In genomic region chr21:44918107-44918470, GRCh38 we compare ENCODE assay signal across 19 cellular contexts. TPM values are rescaled to one million over a fixed set of nuclear protein-coding genes. Genes with fewer than 3 reads are reported as not detected.
DNase-seq lines count a peak whose midpoint lies in the region; ATAC-seq, FAIRE-seq and TF ChIP-seq lines count a peak whose summit lies in the region.
"Had no signal": no experiment of that assay in that cellular context is flagged by ENCODE, and none has a peak within 500 bp of the region (broad histone marks: within the 10 kb centered on the region; RNA-seq: fewer than 3 reads in every experiment).

No MANE protein-coding gene starts in this region.

- DNase-seq in left cardiac atrium (peak; percentile 16), right atrium auricular region (ENCODE audit: low spot score) (no peak), HepG2 (ENCODE audit: low spot score) (no peak), COLO668 (lab: John Stamatoyannopoulos, UW; ENCODE audit: unreplicated experiment) (no peak), D721Med (ENCODE audit: insufficient read length, low spot score) (no peak), NCI-H128 (lab: John Stamatoyannopoulos, UW; ENCODE audit: unreplicated experiment) (no peak)
- no peak for DNase-seq in activated CD4-positive, alpha-beta memory T cell treated with anti-CD3 and anti-CD28 coated beads, Interleukin-2, amount 10 ng/mL, durations not matched to agents 7 days and 5 days
- DNase-seq: activated CD4-positive, CD25-positive, alpha-beta regulatory T cell; activated effector memory CD4-positive, alpha-beta T cell treated with Interleukin-2 at 50 U/mL for 16 hours; AML-193; NCI-H2107; NCI-H774; stimulated activated CD4-positive, alpha-beta T cell treated with anti-CD3 and anti-CD28 coated beads, Interleukin-4, amount 100 ng/mL, for 1 hour; SW 1271 had no signal

- intact Hi-C loops in left cardiac atrium (cut with DNase I) (no loop called here), HepG2 (cut with micrococcal nuclease; ENCODE audit: unreplicated experiment) (loop anchor here (10.0 kb wide), 1 partner anchor 73 kb away; no protein-coding TSS in a partner anchor)

- no peaks in the 10 kb centered on the region for H3K79me2 ChIP-seq in HepG2 (ENCODE audit: insufficient read depth, low read length)

- no peaks in the 10 kb centered on the region for H3K27me3 Mint-ChIP-seq in activated CD4-positive, alpha-beta memory T cell treated with anti-CD3 and anti-CD28 coated beads, Interleukin-2, amount 10 ng/mL, durations not matched to agents 7 days and 5 days

- peak overlapping the region; percentile 85 for H3K27ac Mint-ChIP-seq in activated CD4-positive, alpha-beta memory T cell treated with anti-CD3 and anti-CD28 coated beads, Interleukin-2, amount 10 ng/mL, durations not matched to agents 7 days and 5 days

- POLR2A ChIA-PET in activated CD4-positive, alpha-beta memory T cell treated with anti-CD3 and anti-CD28 coated beads, Interleukin-2, amount 10 ng/mL, durations not matched to agents 7 days and 5 days (lab: Charles Lee), result interaction anchor here (1.4 to 9.2 kb wide), 5 partner anchors 11 to 46 kb away, joined by 4 to 203 read pairs (median 7); partner anchors contain the start of gene PTTG1IP
- POLR2A ChIA-PET in HepG2 (lab: Yijun Ruan, JAX), result interaction anchor here (1.9 kb wide), 1 partner anchor 10 kb away, joined by 6 read pairs; no protein-coding TSS in a partner anchor

- H2AFZ ChIP-seq in HepG2 (ENCODE audit: low read length), result no peak overlapping the region

- no peak for ATAC-seq in left cardiac atrium
- no peak for ATAC-seq in HepG2
- ATAC-seq in GM18520 (IDR thresholded peaks at IDR 0.05; ENCODE audit: unreplicated experiment), result no peak

- BruUV-seq in HepG2 (replicated peaks; lab: Mats Ljungman, UMichigan), result no TSS peak

- H3K36me3 ChIP-seq in right atrium auricular region (no peaks in the 10 kb centered on the region), HepG2 (replicated peaks in 1 of 2; ENCODE audit: control insufficient read depth in 1 of 2, insufficient read depth in 2 of 2, low read length in 2 of 2) (no peaks in the 10 kb centered on the region)
- H3K36me3 ChIP-seq: upper lobe of right lung had no signal

- H3K9me3 Mint-ChIP-seq in activated CD4-positive, alpha-beta memory T cell treated with anti-CD3 and anti-CD28 coated beads, Interleukin-2, amount 10 ng/mL, durations not matched to agents 7 days and 5 days, result no peaks in the 10 kb centered on the region

- H3K9me3 ChIP-seq in right atrium auricular region (no peaks in the 10 kb centered on the region), HepG2 (ENCODE audit: low read length) (no peaks in the 10 kb centered on the region)
- H3K9me3 ChIP-seq: upper lobe of right lung had no signal

- H4K20me1 ChIP-seq in HepG2 (ENCODE audit: insufficient read depth, low read length), result no peaks in the 10 kb centered on the region

- peaks cover 73% of the 10 kb centered on the region for H3K4me1 Mint-ChIP-seq in activated CD4-positive, alpha-beta memory T cell treated with anti-CD3 and anti-CD28 coated beads, Interleukin-2, amount 10 ng/mL, durations not matched to agents 7 days and 5 days

- peak overlapping the region; percentile 100 for H3K4me3 Mint-ChIP-seq in activated CD4-positive, alpha-beta memory T cell treated with anti-CD3 and anti-CD28 coated beads, Interleukin-2, amount 10 ng/mL, durations not matched to agents 7 days and 5 days

- TF ChIP-seq CTCF in right atrium auricular region (IDR thresholded peaks at IDR 0.05), result no peak
- no peak for TF ChIP-seq CTCF in HepG2 (CRISPR knock-in tag; IDR thresholded peaks at IDR 0.05)
- TF ChIP-seq CTCF in D721Med (IDR thresholded peaks at IDR 0.05; ENCODE audit: insufficient read depth, missing control alignments), result no peak

- WGBS in HepG2 (ENCODE audit: low lambda C conversion rate), result no CpG with 5 or more reads among the region's 12 CpGs

- H3K4me1 ChIP-seq in right atrium auricular region (no peaks in the 10 kb centered on the region), HepG2 (ENCODE audit: insufficient read depth, low read length) (peaks cover 75% of the 10 kb centered on the region)

- FAIRE-seq in HepG2 (lab: Jason Lieb, UNC) (no peak), D721Med (lab: Jason Lieb, UNC) (no peak)
- FAIRE-seq: H1, RCC 7860 had no signal

- TF ChIP-seq EP300 in HepG2 (IDR thresholded peaks at IDR 0.05; ENCODE audit: low read depth in 2 of 2, low read length in 2 of 2) (no peak), HepG2 (CRISPR knock-in tag; IDR thresholded peaks at IDR 0.05; ENCODE audit: borderline replicate concordance) (no peak)

- TF ChIP-seq POLR2A in HepG2 (IDR thresholded peaks at IDR 0.05; ENCODE audit: insufficient read depth in 1 of 2, low read depth in 2 of 2, low read length in 2 of 2), result no peak

- TF ChIP-seq RAD21 in HepG2 (CRISPR knock-in tag; IDR thresholded peaks at IDR 0.05), result no peak

- CTCF ChIA-PET in activated CD4-positive, alpha-beta memory T cell treated with anti-CD3 and anti-CD28 coated beads, Interleukin-2, amount 10 ng/mL, durations not matched to agents 7 days and 5 days (lab: Charles Lee), result interaction anchor here (0.9 to 1.8 kb wide), 5 partner anchors 9 to 221 kb away, joined by 3 to 7 read pairs (median 5); no protein-coding TSS in a partner anchor
- CTCF ChIA-PET in HepG2 (lab: Yijun Ruan, JAX; ENCODE audit: low intra/inter-chr PET ratio, low total read pairs), result no interaction called here

- H3K4me2 ChIP-seq in HepG2 (ENCODE audit: low read depth, low read length), result no peak overlapping the region

- H3K27ac ChIP-seq in right atrium auricular region, result no peak overlapping the region
- H3K27ac ChIP-seq in HepG2 (ENCODE audit: extremely low read length, insufficient read depth, low read length), result no peak overlapping the region
- H3K27ac ChIP-seq: upper lobe of right lung had no signal

- H3K9ac ChIP-seq in HepG2 (ENCODE audit: insufficient read depth, low read depth, low read length), result no peak overlapping the region

- H3K27me3 ChIP-seq in right atrium auricular region (no peaks in the 10 kb centered on the region), HepG2 (ENCODE audit: control insufficient read depth in 1 of 2, insufficient read depth in 2 of 2, low read length in 2 of 2) (peaks cover 3 to 5% of the 10 kb centered on the region in 2 experiments; a peak in 3 of 5 replicates)

- H3K4me3 ChIP-seq in right atrium auricular region (no peak overlapping the region), HepG2 (replicated peaks in 1 of 3; ENCODE audit: insufficient read depth in 1 of 3, low read depth in 2 of 3, low read length in 3 of 3) (no peak overlapping the region)

- peaks cover 71% of the 10 kb centered on the region for H3K36me3 Mint-ChIP-seq in activated CD4-positive, alpha-beta memory T cell treated with anti-CD3 and anti-CD28 coated beads, Interleukin-2, amount 10 ng/mL, durations not matched to agents 7 days and 5 days (ENCODE audit: low read depth)
- H3K36me3 Mint-ChIP-seq: brain had no signal

- in situ Hi-C loops in HepG2 (cut with HindIII; ENCODE audit: extremely low pct_ligation_motif_present, low pct_unique_long_range_greater_than_20kb), result no loop called here

RNA-seq across cellular contexts. Expression of gene ITGB2, which starts 2.6 kb away (rescaled TPM):
- total RNA-seq in left cardiac atrium, result 10 to 100 TPM; 31.5 to 70.7 TPM
- 10 to 100 TPM; 16.7 to 63.6 TPM for total RNA-seq in right atrium auricular region
- total RNA-seq in activated CD4-positive, alpha-beta memory T cell treated with anti-CD3 and anti-CD28 coated beads, Interleukin-2, amount 10 ng/mL, durations not matched to agents 7 days and 5 days, result 100 to 1,000 TPM; 631 to 642 TPM
- 1.6 and 4.2 TPM in 2 replicates for total RNA-seq in HepG2 (2016; rRNA removed; fragmentation: Illumina TruSeq; extraction: Trizol)
- total RNA-seq in HepG2 (2016; cell fraction: cytosol; rRNA removed; fragmentation: Illumina TruSeq; extraction: Trizol; ENCODE audit: low read depth), result 0.71 and 0.91 TPM in 2 replicates
- total RNA-seq in HepG2 (2016; cell fraction: insoluble cytoplasmic fraction; rRNA removed; fragmentation: Illumina TruSeq; extraction: Trizol), result 2.3 and 3.5 TPM in 2 replicates
- total RNA-seq in HepG2 (2016; cell fraction: membrane; rRNA removed; fragmentation: Illumina TruSeq; extraction: Trizol), result 1.2 and 1.9 TPM in 2 replicates
- total RNA-seq in HepG2 (2016; cell fraction: nucleus; rRNA removed; fragmentation: Illumina TruSeq; extraction: Trizol), result 6.5 and 6.6 TPM in 2 replicates
- polyA plus RNA-seq in HepG2 (2011; rRNA removed), result 18.0 and 26.4 TPM in 2 replicates
- polyA plus RNA-seq in HepG2 (2011; cell fraction: cytosol; rRNA removed), result 22.3 and 25.2 TPM in 2 replicates
- 63.6 and 64.3 TPM in 2 replicates for polyA plus RNA-seq in HepG2 (2011; cell fraction: nucleus; rRNA removed)
- 28.1 and 37.9 TPM in 2 replicates for polyA plus RNA-seq in HepG2 (2012)
- 0.53 and 1.0 TPM in 2 replicates for polyA plus RNA-seq in HepG2 (2016; cell fraction: cytosol; fragmentation: Illumina TruSeq; extraction: Trizol; ENCODE audit: low read depth)
- polyA plus RNA-seq in HepG2 (2016; cell fraction: insoluble cytoplasmic fraction; fragmentation: Illumina TruSeq; extraction: Trizol; ENCODE audit: low read depth), result 2.2 and 2.5 TPM in 2 replicates
- polyA plus RNA-seq in HepG2 (2016; cell fraction: membrane; fragmentation: Illumina TruSeq; extraction: Trizol; ENCODE audit: low read depth), result 1.3 and 1.5 TPM in 2 replicates
- 5.9 and 7.0 TPM in 2 replicates for polyA plus RNA-seq in HepG2 (2016; cell fraction: nucleus; fragmentation: Illumina TruSeq; extraction: Trizol; ENCODE audit: insufficient read depth, low read depth)
- 1.4 and 26.8 TPM in 2 replicates for polyA minus RNA-seq in HepG2 (2011; rRNA and poly(A)+ RNA removed; ENCODE audit: low replicate concordance)
- 11.9 and 12.6 TPM in 2 replicates for polyA minus RNA-seq in HepG2 (2011; cell fraction: cytosol; rRNA and poly(A)+ RNA removed)
- 10.0 and 14.7 TPM in 2 replicates for polyA minus RNA-seq in HepG2 (2011; cell fraction: nucleus; rRNA and poly(A)+ RNA removed)

RNA-seq across cellular contexts. Expression of gene SLX9, which starts 21.7 kb away (rescaled TPM):
- total RNA-seq in left cardiac atrium (10 to 100 TPM; 26.1 to 28.6 TPM), right atrium auricular region (10 to 100 TPM; 15.9 to 18.8 TPM), HepG2 (2016; rRNA removed; fragmentation: Illumina TruSeq; extraction: Trizol) (47.1 and 51.5 TPM in 2 replicates)
- 10 to 100 TPM; 42.4 to 47.0 TPM for total RNA-seq in activated CD4-positive, alpha-beta memory T cell treated with anti-CD3 and anti-CD28 coated beads, Interleukin-2, amount 10 ng/mL, durations not matched to agents 7 days and 5 days
- total RNA-seq in HepG2 (2016; cell fraction: cytosol; rRNA removed; fragmentation: Illumina TruSeq; extraction: Trizol; ENCODE audit: low read depth), result 43.4 and 50.9 TPM in 2 replicates
- 51.9 and 55.4 TPM in 2 replicates for total RNA-seq in HepG2 (2016; cell fraction: insoluble cytoplasmic fraction; rRNA removed; fragmentation: Illumina TruSeq; extraction: Trizol)
- total RNA-seq in HepG2 (2016; cell fraction: membrane; rRNA removed; fragmentation: Illumina TruSeq; extraction: Trizol), result 31.2 and 37.8 TPM in 2 replicates
- 17.3 and 20.5 TPM in 2 replicates for total RNA-seq in HepG2 (2016; cell fraction: nucleus; rRNA removed; fragmentation: Illumina TruSeq; extraction: Trizol)
- polyA plus RNA-seq in HepG2 (2011; rRNA removed), result 21.0 and 22.6 TPM in 2 replicates
- 32.4 and 47.0 TPM in 2 replicates for polyA plus RNA-seq in HepG2 (2011; cell fraction: cytosol; rRNA removed)
- 22.9 and 26.2 TPM in 2 replicates for polyA plus RNA-seq in HepG2 (2011; cell fraction: nucleus; rRNA removed)
- polyA plus RNA-seq in HepG2 (2012), result 22.9 TPM in 2 replicates
- polyA plus RNA-seq in HepG2 (2016; cell fraction: cytosol; fragmentation: Illumina TruSeq; extraction: Trizol; ENCODE audit: low read depth), result 43.3 and 45.1 TPM in 2 replicates
- polyA plus RNA-seq in HepG2 (2016; cell fraction: insoluble cytoplasmic fraction; fragmentation: Illumina TruSeq; extraction: Trizol; ENCODE audit: low read depth), result 53.9 and 57.5 TPM in 2 replicates
- polyA plus RNA-seq in HepG2 (2016; cell fraction: membrane; fragmentation: Illumina TruSeq; extraction: Trizol; ENCODE audit: low read depth), result 27.6 and 29.8 TPM in 2 replicates
- polyA plus RNA-seq in HepG2 (2016; cell fraction: nucleus; fragmentation: Illumina TruSeq; extraction: Trizol; ENCODE audit: insufficient read depth, low read depth), result 35.4 and 41.4 TPM in 2 replicates
- polyA minus RNA-seq in HepG2 (2011; rRNA and poly(A)+ RNA removed; ENCODE audit: low replicate concordance), result 14.1 and 17.2 TPM in 2 replicates
- polyA minus RNA-seq in HepG2 (2011; cell fraction: cytosol; rRNA and poly(A)+ RNA removed), result 15.8 and 22.1 TPM in 2 replicates
- polyA minus RNA-seq in HepG2 (2011; cell fraction: nucleus; rRNA and poly(A)+ RNA removed), result 5.8 and 8.6 TPM in 2 replicates

RNA-seq across cellular contexts. Expression of gene PTTG1IP, which starts 44.6 kb away (rescaled TPM):
- total RNA-seq in left cardiac atrium, result 100 to 1,000 TPM; 181 to 195 TPM
- 100 to 1,000 TPM; 284 to 303 TPM for total RNA-seq in right atrium auricular region
- total RNA-seq in activated CD4-positive, alpha-beta memory T cell treated with anti-CD3 and anti-CD28 coated beads, Interleukin-2, amount 10 ng/mL, durations not matched to agents 7 days and 5 days, result 10 to 100 TPM; 80.3 to 82.6 TPM
- 89.4 and 161 TPM in 2 replicates for total RNA-seq in HepG2 (2016; rRNA removed; fragmentation: Illumina TruSeq; extraction: Trizol)
- total RNA-seq in HepG2 (2016; cell fraction: cytosol; rRNA removed; fragmentation: Illumina TruSeq; extraction: Trizol; ENCODE audit: low read depth), result 42.7 and 52.7 TPM in 2 replicates
- total RNA-seq in HepG2 (2016; cell fraction: insoluble cytoplasmic fraction; rRNA removed; fragmentation: Illumina TruSeq; extraction: Trizol), result 93.0 and 159 TPM in 2 replicates
- total RNA-seq in HepG2 (2016; cell fraction: membrane; rRNA removed; fragmentation: Illumina TruSeq; extraction: Trizol), result 72.6 and 73.1 TPM in 2 replicates
- total RNA-seq in HepG2 (2016; cell fraction: nucleus; rRNA removed; fragmentation: Illumina TruSeq; extraction: Trizol), result 137 and 161 TPM in 2 replicates
- 700 and 734 TPM in 2 replicates for polyA plus RNA-seq in HepG2 (2011; rRNA removed)
- 548 and 662 TPM in 2 replicates for polyA plus RNA-seq in HepG2 (2011; cell fraction: cytosol; rRNA removed)
- 529 and 555 TPM in 2 replicates for polyA plus RNA-seq in HepG2 (2011; cell fraction: nucleus; rRNA removed)
- 435 and 453 TPM in 2 replicates for polyA plus RNA-seq in HepG2 (2012)
- polyA plus RNA-seq in HepG2 (2016; cell fraction: cytosol; fragmentation: Illumina TruSeq; extraction: Trizol; ENCODE audit: low read depth), result 22.2 and 24.3 TPM in 2 replicates
- polyA plus RNA-seq in HepG2 (2016; cell fraction: insoluble cytoplasmic fraction; fragmentation: Illumina TruSeq; extraction: Trizol; ENCODE audit: low read depth), result 90.0 and 95.3 TPM in 2 replicates
- polyA plus RNA-seq in HepG2 (2016; cell fraction: membrane; fragmentation: Illumina TruSeq; extraction: Trizol; ENCODE audit: low read depth), result 47.9 and 49.9 TPM in 2 replicates
- 267 and 281 TPM in 2 replicates for polyA plus RNA-seq in HepG2 (2016; cell fraction: nucleus; fragmentation: Illumina TruSeq; extraction: Trizol; ENCODE audit: insufficient read depth, low read depth)
- 110 and 581 TPM in 2 replicates for polyA minus RNA-seq in HepG2 (2011; rRNA and poly(A)+ RNA removed; ENCODE audit: low replicate concordance)
- 491 and 595 TPM in 2 replicates for polyA minus RNA-seq in HepG2 (2011; cell fraction: cytosol; rRNA and poly(A)+ RNA removed)
- 203 and 242 TPM in 2 replicates for polyA minus RNA-seq in HepG2 (2011; cell fraction: nucleus; rRNA and poly(A)+ RNA removed)

Comparison
In these comparisons a context has a peak if more than half of its experiments do, and no peak if none do; other contexts are left out.
1. RNA of gene ITGB2, which starts 2.6 kb away (total RNA-seq): 631 to 642 TPM in activated CD4-positive, alpha-beta memory T cell treated with anti-CD3 and anti-CD28 coated beads, Interleukin-2, amount 10 ng/mL, durations not matched to agents 7 days and 5 days; 31.5 to 70.7 TPM in left cardiac atrium, 16.7 to 63.6 TPM in right atrium auricular region and 0.71 to 6.6 TPM in HepG2; every median in the first group is over 4 times any median in the second.